ENCODE assay signal across 8 cellular contexts in the genomic region with DNA sequence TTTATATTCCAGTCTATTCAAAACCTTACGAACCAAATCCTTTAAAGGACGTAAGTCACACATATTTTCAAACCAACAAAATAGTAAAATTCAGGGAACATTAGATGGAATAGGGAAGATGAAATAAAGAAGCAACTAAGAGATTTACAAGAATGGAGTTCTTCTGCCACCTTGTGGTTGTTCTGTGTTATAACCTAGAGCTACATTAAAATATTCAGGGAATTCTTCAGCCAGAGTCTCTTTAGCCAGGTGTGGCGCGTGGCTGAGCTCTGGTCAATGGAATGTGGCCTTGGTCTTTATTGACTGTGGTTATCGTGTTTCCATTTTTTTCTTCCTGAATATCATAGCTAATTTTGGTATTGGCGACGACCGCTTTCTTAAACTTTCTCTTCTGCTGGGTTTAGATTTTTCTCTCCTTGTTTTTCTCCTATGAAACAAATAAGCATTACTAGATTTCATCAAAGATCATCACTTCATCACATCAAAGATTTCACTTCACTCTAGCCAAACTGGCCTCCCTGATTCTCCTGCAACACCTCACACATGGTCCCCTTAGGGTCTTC.
DNase-seq lines count a peak whose midpoint lies in the region; ATAC-seq, FAIRE-seq and TF ChIP-seq lines count a peak whose summit lies in the region.

No MANE protein-coding gene starts in this region.

- no peak overlapping the region for H3K4me2 ChIP-seq in keratinocyte (ENCODE audit: control insufficient read depth, extremely low read depth, insufficient read depth, low read depth, low read length)

- H3K9ac ChIP-seq in keratinocyte (ENCODE audit: control insufficient read depth, extremely low read depth, insufficient read depth, low read length), result no peak overlapping the region

- H4K20me1 ChIP-seq in keratinocyte (ENCODE audit: control insufficient read depth, extremely low read depth, insufficient read depth, low read length), result no peaks in the 10 kb centered on the region

- H3K4me3 ChIP-seq in GM06990 (replicated peaks; ENCODE audit: low read depth, low read length) (no peak overlapping the region), breast epithelium (no peak overlapping the region), keratinocyte (ENCODE audit: control insufficient read depth in 2 of 3, extremely low read depth in 1 of 3, insufficient read depth in 2 of 3, low read depth in 1 of 3, low read length in 3 of 3) (no peak overlapping the region), tibial artery (no peak overlapping the region)

- DNase-seq in GM06990 (ENCODE audit: extremely low read depth, insufficient read length) (peak; percentile 47), HT-29 (ENCODE audit: low spot score) (peak; percentile 70), NCI-H82 (lab: John Stamatoyannopoulos, UW) (peak; percentile 83), breast epithelium (ENCODE audit: low spot score in 2 of 2) (no peak), keratinocyte (ENCODE audit: low read depth, low spot score) (no peak), tibial artery (no peak)
- DNase-seq in stimulated activated CD4-positive, alpha-beta T cell treated with anti-CD3 and anti-CD28 coated beads, Interleukin-12 subunit alpha, Interleukin-12 subunit beta, amount 100 ng/mL, for 4 hours, result no peak

- no peak for ATAC-seq in HG02678 (IDR thresholded peaks at IDR 0.05; ENCODE audit: unreplicated experiment)

- intact Hi-C loops in breast epithelium (cut with DNase I; ENCODE audit: low total_unique reads), result no loop called here
- intact Hi-C loops in tibial artery (cut with DNase I; ENCODE audit: low total_unique reads), result no loop called here

- no peaks in the 10 kb centered on the region for H3K79me2 ChIP-seq in keratinocyte (ENCODE audit: control insufficient read depth, insufficient read depth, low read length)

- no peaks in the 10 kb centered on the region for H3K4me1 ChIP-seq in breast epithelium
- H3K4me1 ChIP-seq in keratinocyte (ENCODE audit: control insufficient read depth, extremely low read depth, insufficient read depth, low read length), result no peaks in the 10 kb centered on the region
- no peaks in the 10 kb centered on the region for H3K4me1 ChIP-seq in tibial artery

- no peak overlapping the region for H2AFZ ChIP-seq in keratinocyte (ENCODE audit: control insufficient read depth, low read length)

- H3K27ac ChIP-seq in breast epithelium, result no peak overlapping the region
- no peak overlapping the region for H3K27ac ChIP-seq in keratinocyte (ENCODE audit: control insufficient read depth, insufficient read depth, low read length)
- H3K27ac ChIP-seq in tibial artery, result no peak overlapping the region

- peak; percentile 52 for TF ChIP-seq CTCF in GM06990 (IDR thresholded peaks at IDR 0.05; ENCODE audit: insufficient read depth, low read length, poor library complexity, severe bottlenecking)
- peak; percentile 34 to 61 (median 54) for TF ChIP-seq CTCF in breast epithelium (IDR thresholded peaks at IDR 0.05)
- TF ChIP-seq CTCF in keratinocyte (optimal IDR thresholded peaks at IDR 0.05 in 1 of 3, IDR thresholded peaks at IDR 0.05 in 1 of 3, conservative IDR thresholded peaks at IDR 0.05 in 1 of 3; ENCODE audit: extremely low read depth in 1 of 3, insufficient read depth in 2 of 3, low read length in 3 of 3), result peak; percentile 12 to 61 (median 60)
- peak; percentile 67 to 73 for TF ChIP-seq CTCF in tibial artery (IDR thresholded peaks at IDR 0.05)

- H3K9me1 ChIP-seq in keratinocyte (ENCODE audit: control insufficient read depth, extremely low read depth, insufficient read depth, low read length), result no peaks in the 10 kb centered on the region

- H3K36me3 ChIP-seq in GM06990 (ENCODE audit: control insufficient read depth, insufficient read depth, low read length), result no peaks in the 10 kb centered on the region
- no peaks in the 10 kb centered on the region for H3K36me3 ChIP-seq in breast epithelium
- H3K36me3 ChIP-seq in keratinocyte (ENCODE audit: control insufficient read depth in 2 of 2, extremely low read depth in 1 of 2, insufficient read depth in 2 of 2, low read length in 2 of 2), result no peaks in the 10 kb centered on the region
- H3K36me3 ChIP-seq in tibial artery, result no peaks in the 10 kb centered on the region

- TF ChIP-seq POLR2A in breast epithelium (IDR thresholded peaks at IDR 0.05), result no peak

- no peaks in the 10 kb centered on the region for H3K27me3 ChIP-seq in GM06990 (replicated peaks; ENCODE audit: control insufficient read depth, insufficient read depth, low read length)
- H3K27me3 ChIP-seq in breast epithelium, result no peaks in the 10 kb centered on the region
- H3K27me3 ChIP-seq in keratinocyte (ENCODE audit: control insufficient read depth, extremely low read depth, insufficient read depth, low read length), result no peaks in the 10 kb centered on the region
- H3K27me3 ChIP-seq in tibial artery, result no peaks in the 10 kb centered on the region

- H3K9me3 ChIP-seq in breast epithelium (no peaks in the 10 kb centered on the region), keratinocyte (ENCODE audit: control insufficient read depth, low read depth, low read length) (no peaks in the 10 kb centered on the region), tibial artery (no peaks in the 10 kb centered on the region)

- dilution Hi-C loops in keratinocyte (cut with MboI; ENCODE audit: extremely low pct_ligation_motif_present, low sequenced_read_pairs), result no loop called here

- peak; percentile 70 for FAIRE-seq in keratinocyte (lab: Jason Lieb, UNC)

Comparison
In these comparisons a context has a peak if more than half of its experiments do, and no peak if none do; other contexts are left out.
1. DNase-seq: peak in GM06990 (single experiment), HT-29 (single experiment) and NCI-H82 (single experiment); none in breast epithelium (0 of 2), keratinocyte (single experiment), tibial artery (0 of 2) and stimulated activated CD4-positive, alpha-beta T cell treated with anti-CD3 and anti-CD28 coated beads, Interleukin-12 subunit alpha, Interleukin-12 subunit beta, amount 100 ng/mL, for 4 hours (single experiment).
2. Peak in every context shown above with its lines, with median percentiles within 50 percentile points of each other: CTCF ChIP-seq.